ENCODE assay signal across 26 cellular contexts in the genomic region with DNA sequence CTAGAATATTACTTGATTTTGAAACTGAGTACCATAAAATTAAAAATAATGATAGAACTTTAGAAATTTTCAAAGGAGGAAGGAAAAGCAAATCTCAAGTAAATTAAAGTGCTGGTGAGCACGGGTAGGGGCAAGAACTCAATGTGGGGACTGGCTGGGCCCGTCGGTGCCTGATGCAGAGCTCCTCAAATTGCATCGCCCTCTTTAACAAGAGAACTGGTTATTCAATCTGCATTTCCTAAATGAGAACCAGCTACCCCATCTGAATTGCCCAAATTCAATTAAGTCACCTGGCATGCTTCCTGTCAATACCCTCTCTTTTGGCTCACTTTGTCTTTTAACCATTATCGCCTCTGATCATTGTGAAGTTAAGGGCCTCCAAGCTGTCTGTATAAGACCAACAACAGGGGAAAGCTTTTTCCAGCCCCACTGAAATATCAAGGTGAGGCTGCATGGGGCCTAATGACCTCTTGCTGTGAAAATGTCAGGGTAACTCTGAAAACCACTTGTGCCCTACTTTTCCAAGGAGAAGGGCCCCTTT.
"Had no signal": no experiment of that assay in that cellular context is flagged by ENCODE, and none has a peak within 500 bp of the region (broad histone marks: within the 10 kb centered on the region; RNA-seq: fewer than 3 reads in every experiment).

No MANE protein-coding gene starts in this region.

- H3K27me3 ChIP-seq: gastrocnemius medialis, neural progenitor cell, uterus had no signal

- H3K4me3 Mint-ChIP-seq: activated B cell treated with CpG ODN at 0.5 μM for 24 hours; activated CD4-positive, alpha-beta T cell treated with anti-CD3 and anti-CD28 coated beads for 36 hours; activated naive CD8-positive, alpha-beta T cell treated with anti-CD3 and anti-CD28 coated beads for 36 hours; activated T-cell treated with anti-CD3 and anti-CD28 coated beads, Interleukin-2, amount 50 U/mL, for 4 hours; central memory CD8-positive, alpha-beta T cell; naive thymus-derived CD4-positive, alpha-beta T cell; neural progenitor cell; stimulated activated memory B cell treated with anti-CD40 and anti-IgM and Interleukin-4, amounts not matched to agents 10 μg/mL and 1 μg/mL and 100 μg/mL, for 72 hours had no signal

- H3K9ac ChIP-seq: neural progenitor cell had no signal

- H2AFZ ChIP-seq: neural progenitor cell had no signal

- H3K9me3 ChIP-seq: esophagus squamous epithelium, gastrocnemius medialis, lower lobe of right lung, stomach, transverse colon, uterus had no signal

- H3K9me3 Mint-ChIP-seq: activated B cell treated with CpG ODN at 0.5 μM for 24 hours; activated naive CD8-positive, alpha-beta T cell treated with anti-CD3 and anti-CD28 coated beads for 36 hours; activated T-cell treated with anti-CD3 and anti-CD28 coated beads, Interleukin-2, amount 50 U/mL, for 4 hours; activated T-helper 2 cell treated with anti-CD3 and anti-CD28 coated beads, Interferon-gamma antibody, Interleukin-2, Interleukin-4, amounts not matched to agents 10 μg/mL and 5 μg/mL and 100 μg/mL, durations not matched to agents 14 hours and 24 hours and 36 hours; central memory CD8-positive, alpha-beta T cell; naive thymus-derived CD4-positive, alpha-beta T cell; neural progenitor cell; stimulated activated memory B cell treated with anti-CD40 and anti-IgM and Interleukin-4, amounts not matched to agents 10 μg/mL and 1 μg/mL and 100 μg/mL, for 72 hours had no signal

- ATAC-seq: activated CD4-positive, alpha-beta T cell treated with anti-CD3 and anti-CD28 coated beads for 36 hours; activated T-cell treated with anti-CD3 and anti-CD28 coated beads, Interleukin-2, amount 50 U/mL, for 4 hours; gastrocnemius medialis; lower lobe of right lung; naive thymus-derived CD4-positive, alpha-beta T cell; sciatic nerve; stimulated activated memory B cell treated with anti-CD40 and anti-IgM and Interleukin-4, amounts not matched to agents 10 μg/mL and 1 μg/mL and 100 μg/mL, for 72 hours had no signal

- H3K27ac ChIP-seq: dorsolateral prefrontal cortex, esophagus squamous epithelium, gastrocnemius medialis, lower lobe of right lung, neural progenitor cell, stomach, transverse colon, uterus had no signal

- DNase-seq: activated B cell treated with CpG ODN at 0.5 μM for 24 hours; activated CD4-positive, alpha-beta T cell treated with anti-CD3 and anti-CD28 coated beads for 36 hours; activated CD4-positive, alpha-beta T cell treated with anti-CD3 and anti-CD28 coated beads, Interleukin-2, amount 50 U/mL, for 48 hours; activated CD8-positive, alpha-beta memory T cell treated with anti-CD3 and anti-CD28 coated beads, Interleukin-2, amount 50 U/mL, for 48 hours; activated naive CD4-positive, alpha-beta T cell; activated naive CD8-positive, alpha-beta T cell treated with anti-CD3 and anti-CD28 coated beads for 36 hours; activated T-cell treated with anti-CD3 and anti-CD28 coated beads, Interleukin-2, amount 50 U/mL, for 4 hours; dorsolateral prefrontal cortex; esophagus squamous epithelium; gastrocnemius medialis; hypothalamus; kidney; lower lobe of right lung; naive thymus-derived CD4-positive, alpha-beta T cell; posterior cingulate gyrus; small intestine; stimulated activated CD4-positive, alpha-beta T cell treated with anti-CD3 and anti-CD28 coated beads, Interleukin-2, amount 100 ng/mL, for 24 hours; stomach; T-helper 9 cell; transverse colon; uterus had no signal

- H3K4me1 ChIP-seq: gastrocnemius medialis, uterus had no signal

- H3K36me3 ChIP-seq: esophagus squamous epithelium, gastrocnemius medialis, lower lobe of right lung, neural progenitor cell, stomach, transverse colon, uterus had no signal

- H3K27ac Mint-ChIP-seq: activated B cell treated with CpG ODN at 0.5 μM for 24 hours; activated CD4-positive, alpha-beta T cell treated with anti-CD3 and anti-CD28 coated beads for 36 hours; activated naive CD8-positive, alpha-beta T cell treated with anti-CD3 and anti-CD28 coated beads for 36 hours; activated T-helper 2 cell treated with anti-CD3 and anti-CD28 coated beads, Interferon-gamma antibody, Interleukin-2, Interleukin-4, amounts not matched to agents 10 μg/mL and 5 μg/mL and 100 μg/mL, durations not matched to agents 14 hours and 24 hours and 36 hours; naive thymus-derived CD4-positive, alpha-beta T cell; neural progenitor cell; stimulated activated memory B cell treated with anti-CD40 and anti-IgM and Interleukin-4, amounts not matched to agents 10 μg/mL and 1 μg/mL and 100 μg/mL, for 72 hours had no signal

- H3K4me2 ChIP-seq: neural progenitor cell had no signal

- H3K4me3 ChIP-seq: dorsolateral prefrontal cortex, esophagus squamous epithelium, gastrocnemius medialis, lower lobe of right lung, neural progenitor cell, stomach, transverse colon, uterus had no signal

- H3K4me1 Mint-ChIP-seq: activated B cell treated with CpG ODN at 0.5 μM for 24 hours; central memory CD8-positive, alpha-beta T cell; naive thymus-derived CD4-positive, alpha-beta T cell had no signal

- H3K36me3 Mint-ChIP-seq: activated naive CD8-positive, alpha-beta T cell treated with anti-CD3 and anti-CD28 coated beads for 36 hours; naive thymus-derived CD4-positive, alpha-beta T cell; neural progenitor cell; stimulated activated memory B cell treated with anti-CD40 and anti-IgM and Interleukin-4, amounts not matched to agents 10 μg/mL and 1 μg/mL and 100 μg/mL, for 72 hours had no signal
